ENCODE assay signal across 10 cellular contexts in the genomic region with DNA sequence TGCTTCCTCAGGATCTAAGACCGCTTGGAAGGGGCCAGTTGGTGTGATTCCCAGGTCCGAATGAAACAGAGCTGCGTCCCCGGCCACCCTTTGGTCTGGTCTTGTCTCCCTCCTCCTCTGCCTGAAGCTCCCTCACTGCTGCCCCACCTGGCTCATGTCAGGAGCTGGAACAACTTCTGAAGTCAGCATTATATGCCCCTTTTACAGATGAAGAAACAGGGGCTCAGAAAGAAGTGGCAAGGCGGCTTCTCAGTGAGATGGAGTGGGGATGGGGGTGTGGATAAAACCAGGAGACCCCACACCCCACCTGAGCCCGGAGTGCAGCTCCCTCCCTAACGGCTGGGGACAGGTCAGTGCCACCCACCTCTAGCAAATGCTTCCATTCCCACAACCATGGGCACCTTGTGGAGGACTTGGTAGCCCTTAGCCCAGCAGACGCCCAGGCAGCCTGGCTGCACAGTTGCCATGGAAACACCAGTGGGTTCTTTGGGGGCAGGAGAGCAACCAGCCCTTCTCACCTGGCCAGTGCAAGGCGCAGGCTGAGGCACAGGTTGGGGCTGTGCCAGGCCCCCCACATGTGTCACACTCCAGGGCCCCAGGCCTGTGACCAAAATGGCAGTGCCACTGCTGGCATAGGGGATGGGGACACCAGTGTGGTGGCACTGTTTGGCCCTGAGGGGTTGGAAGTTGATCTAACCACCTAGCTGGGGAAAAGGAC. TPM values are rescaled to one million over a fixed set of nuclear protein-coding genes. Genes with fewer than 3 reads are reported as not detected.
DNase-seq lines count a peak whose midpoint lies in the region; ATAC-seq and TF ChIP-seq lines count a peak whose summit lies in the region.
"Had no signal": no experiment of that assay in that cellular context is flagged by ENCODE, and none has a peak within 500 bp of the region (broad histone marks: within the 10 kb centered on the region; RNA-seq: fewer than 3 reads in every experiment).

No MANE protein-coding gene starts in this region.

- ATAC-seq in central memory CD8-positive, alpha-beta T cell (replicated peaks; ENCODE audit: extremely low read depth, poor library complexity, severe bottlenecking): no peak
- ATAC-seq in naive thymus-derived CD8-positive, alpha-beta T cell: no peak

- CTCF ChIA-PET in AG04449 (lab: Yijun Ruan, JAX): interaction anchor here (1.2 to 8.8 kb wide), 8 partner anchors 8 to 67 kb away, joined by 3 to 119 read pairs (median 4); no protein-coding TSS in a partner anchor

- peak; percentile 5 for TF ChIP-seq CTCF in AG04449 (IDR thresholded peaks at IDR 0.05; ENCODE audit: insufficient read depth, low read length, missing control alignments)

- H3K4me3 Mint-ChIP-seq in central memory CD8-positive, alpha-beta T cell: peak overlapping the region; percentile 27
- H3K4me3 Mint-ChIP-seq in naive thymus-derived CD8-positive, alpha-beta T cell: peak overlapping the region in 8 of 10 donors; percentile 28 to 85 (median 54)

- H3K27ac Mint-ChIP-seq in central memory CD8-positive, alpha-beta T cell (ENCODE audit: low read depth): no peak overlapping the region
- H3K27ac Mint-ChIP-seq in naive thymus-derived CD8-positive, alpha-beta T cell: peak overlapping the region; percentile 25 to 96 (median 72)

- H3K36me3 Mint-ChIP-seq in central memory CD8-positive, alpha-beta T cell (ENCODE audit: insufficient read depth): peaks cover 7% of the 10 kb centered on the region
- H3K36me3 Mint-ChIP-seq in naive thymus-derived CD8-positive, alpha-beta T cell: peaks cover 0 to 9% (median 5%) of the 10 kb centered on the region in 3 donors

- peak overlapping the region; percentile 90 for H3K27ac ChIP-seq in HUES48 (ENCODE audit: low read depth, low read length)

- no peaks in the 10 kb centered on the region for H3K9me3 Mint-ChIP-seq in central memory CD8-positive, alpha-beta T cell
- H3K9me3 Mint-ChIP-seq in naive thymus-derived CD8-positive, alpha-beta T cell: no peaks in the 10 kb centered on the region

- no peak overlapping the region for H3K4me3 ChIP-seq in AG04449 (ENCODE audit: low read depth, low read length)
- H3K4me3 ChIP-seq in HUES48 (ENCODE audit: low read depth, low read length): no peak overlapping the region

- no peaks in the 10 kb centered on the region for H3K36me3 ChIP-seq in HUES48 (ENCODE audit: control insufficient read depth, insufficient read depth, low read length)

- no peaks in the 10 kb centered on the region for H3K27me3 Mint-ChIP-seq in central memory CD8-positive, alpha-beta T cell
- no peaks in the 10 kb centered on the region for H3K27me3 Mint-ChIP-seq in naive thymus-derived CD8-positive, alpha-beta T cell

- no peak for DNase-seq in AG04449 (ENCODE audit: low read depth, low spot score)
- DNase-seq in central memory CD8-positive, alpha-beta T cell (ENCODE audit: low spot score in 2 of 2): no peak
- DNase-seq in naive thymus-derived CD8-positive, alpha-beta T cell: no peak
- DNase-seq in NK-92 (lab: John Stamatoyannopoulos, UW; ENCODE audit: unreplicated experiment): no peak
- DNase-seq in SKM-1 (lab: John Stamatoyannopoulos, UW; ENCODE audit: unreplicated experiment): no peak
- no peak for DNase-seq in NCI-H2081 (lab: John Stamatoyannopoulos, UW)
- no peak for DNase-seq in pons (ENCODE audit: low spot score)
- DNase-seq: activated CD4-positive, CD25-positive, alpha-beta regulatory T cell treated with anti-CD3 and anti-CD28 coated beads, Interleukin-2, amount 50 U/mL, for 72 hours; GOT3 had no signal

- H3K27me3 ChIP-seq in HUES48 (ENCODE audit: control insufficient read depth, insufficient read depth, low read length): no peaks in the 10 kb centered on the region

- H3K9ac ChIP-seq in HUES48 (ENCODE audit: low read depth, low read length): no peak overlapping the region

- no peaks in the 10 kb centered on the region for H3K9me3 ChIP-seq in HUES48 (ENCODE audit: control insufficient read depth, insufficient read depth, low read length)

- H3K4me1 Mint-ChIP-seq in central memory CD8-positive, alpha-beta T cell: peaks cover 61% of the 10 kb centered on the region
- H3K4me1 Mint-ChIP-seq in naive thymus-derived CD8-positive, alpha-beta T cell: peaks cover 38 to 73% (median 69%) of the 10 kb centered on the region in 4 donors

- peaks cover 78% of the 10 kb centered on the region for H3K4me1 ChIP-seq in HUES48 (ENCODE audit: control insufficient read depth, insufficient read depth, low read length)

- POLR2A ChIA-PET in AG04449 (lab: Yijun Ruan, JAX): interaction anchor here (1.4 kb wide), 1 partner anchor 23 kb away, joined by 4 read pairs; no protein-coding TSS in a partner anchor
- POLR2A ChIA-PET in naive thymus-derived CD8-positive, alpha-beta T cell (lab: Charles Lee): interaction anchor here (0.6 to 9.7 kb wide), 6 partner anchors 10 to 60 kb away, joined by 3 to 218 read pairs (median 7); a partner anchor contains a TSS

RNA-seq across cellular contexts. Expression of a gene that starts 31.9 kb away (rescaled TPM):
- 10 to 100 TPM; 51.7 to 53.6 TPM for total RNA-seq in naive thymus-derived CD8-positive, alpha-beta T cell
- polyA plus RNA-seq in naive thymus-derived CD8-positive, alpha-beta T cell: 10 to 100 TPM in 2 of 3 donors, 1 to 10 TPM in 1; 9.1 to 37.3 (median 20.5) TPM
